ENCODE assay signal across 8 cellular contexts in the genomic region with DNA sequence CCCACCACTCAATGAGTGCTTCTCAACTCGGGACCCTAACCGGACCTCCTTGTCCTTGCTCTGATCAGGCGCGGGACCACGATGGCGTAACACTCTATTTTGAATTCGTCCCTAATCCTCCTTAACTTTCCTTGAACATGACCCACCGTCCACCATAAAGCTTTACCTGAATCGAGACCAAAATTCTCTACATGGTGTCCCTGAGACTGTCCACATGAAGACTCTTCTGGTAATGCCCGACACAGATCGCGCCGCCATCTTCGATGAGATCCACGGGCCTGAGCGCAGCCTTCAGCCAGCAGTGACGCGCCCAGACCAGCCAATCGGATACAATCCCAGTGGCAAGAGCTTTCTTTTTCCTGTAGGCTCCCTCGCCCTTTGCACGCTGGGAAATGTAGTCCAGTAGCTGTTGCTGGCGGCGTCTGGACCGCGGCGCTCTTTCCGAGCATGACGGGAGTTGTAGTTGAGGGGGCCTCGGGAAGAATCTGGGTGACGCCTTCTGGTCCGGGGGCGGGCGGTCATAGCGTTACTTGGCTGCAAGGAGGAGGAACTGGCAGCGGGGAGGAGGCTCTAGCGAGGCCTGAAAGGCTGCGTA. TPM values are rescaled to one million over a fixed set of nuclear protein-coding genes. Genes with fewer than 3 reads are reported as not detected.
A peak's percentile ranks its signal among the peaks of the same experiment; 100 is the strongest.
DNase-seq lines count a peak whose midpoint lies in the region; ATAC-seq and TF ChIP-seq lines count a peak whose summit lies in the region.

A gene (minus strand): TSS at position 284 of the 595 bp plus-strand sequence. CDS start 26 bp downstream, at position 258.
A gene (plus strand): TSS at position 517 of the 595 bp plus-strand sequence. CDS start 306 bp downstream, outside the sequence.

- DNase-seq in BJ (ENCODE audit: low read depth) (peak; percentile 98), NCI-H526 treated with DMSO at 0.1 percent for 48 hours (lab: John Stamatoyannopoulos, UW) (peak; percentile 93), dedifferentiated amniotic fluid mesenchymal stem cell (ENCODE audit: extremely low spot score) (peak; percentile 100), left lobe of liver (ENCODE audit: low spot score) (peak; percentile 99)
- DNase-seq in activated CD4-positive, alpha-beta T cell treated with anti-CD3 and anti-CD28 coated beads, Interleukin-2, amount 10 ng/mL, durations not matched to agents 7 days and 5 days = peak; percentile 98
- peak; percentile 96 for DNase-seq in stimulated activated CD4-positive, alpha-beta T cell treated with anti-CD3 and anti-CD28 coated beads, Interleukin-2, amount 100 ng/mL, for 4 hours (ENCODE audit: low read depth)

- peak; percentile 99 for ATAC-seq in GM19324 (IDR thresholded peaks at IDR 0.05; ENCODE audit: low FRiP score, unreplicated experiment)
- ATAC-seq in HG03469 (IDR thresholded peaks at IDR 0.05; ENCODE audit: unreplicated experiment) = peak; percentile 99
- peak; percentile 94 for ATAC-seq in left lobe of liver

- TF ChIP-seq CTCF in BJ (IDR thresholded peaks at IDR 0.05; ENCODE audit: insufficient read depth, low read depth, low read length) = no peak

- H3K27me3 Mint-ChIP-seq in activated CD4-positive, alpha-beta T cell treated with anti-CD3 and anti-CD28 coated beads, Interleukin-2, amount 10 ng/mL, durations not matched to agents 7 days and 5 days = no peaks in the 10 kb centered on the region

- peak within 1 kb of the TSS; percentile 68 for H3K4me3 ChIP-seq in BJ (ENCODE audit: low read depth, low read length)

- POLR2A ChIA-PET in BJ (lab: Charles Lee) = no interaction called here
- POLR2A ChIA-PET in activated CD4-positive, alpha-beta T cell treated with anti-CD3 and anti-CD28 coated beads, Interleukin-2, amount 10 ng/mL, durations not matched to agents 7 days and 5 days (lab: Charles Lee) = no interaction called here

- peak within 1 kb of the TSS; percentile 99 for H3K27ac Mint-ChIP-seq in activated CD4-positive, alpha-beta T cell treated with anti-CD3 and anti-CD28 coated beads, Interleukin-2, amount 10 ng/mL, durations not matched to agents 7 days and 5 days

- CTCF ChIA-PET in BJ (lab: Yijun Ruan, JAX) = interaction anchor here (0.6 to 4.4 kb wide), 2 partner anchors 10 to 1017 kb away, joined by 3 to 19 read pairs; no protein-coding TSS in a partner anchor
- CTCF ChIA-PET in activated CD4-positive, alpha-beta T cell treated with anti-CD3 and anti-CD28 coated beads, Interleukin-2, amount 10 ng/mL, durations not matched to agents 7 days and 5 days (lab: Charles Lee) = interaction anchor here (1.0 to 1.9 kb wide), 2 partner anchors 10 to 84 kb away, joined by 4 to 6 read pairs; no protein-coding TSS in a partner anchor

- H3K36me3 ChIP-seq in BJ (ENCODE audit: control insufficient read depth, insufficient read depth, low read length) = peaks cover 8% of the 10 kb centered on the region; the same call in 1 of the 2 replicates

- H3K36me3 Mint-ChIP-seq in activated CD4-positive, alpha-beta T cell treated with anti-CD3 and anti-CD28 coated beads, Interleukin-2, amount 10 ng/mL, durations not matched to agents 7 days and 5 days (ENCODE audit: low read depth) = peaks cover 70% of the 10 kb centered on the region

- no peaks in the 10 kb centered on the region for H3K27me3 ChIP-seq in BJ (ENCODE audit: control insufficient read depth, insufficient read depth, low read length)

- H3K4me1 Mint-ChIP-seq in activated CD4-positive, alpha-beta T cell treated with anti-CD3 and anti-CD28 coated beads, Interleukin-2, amount 10 ng/mL, durations not matched to agents 7 days and 5 days = peaks cover 50% of the 10 kb centered on the region

- peaks cover 19% of the 10 kb centered on the region for H3K9me3 Mint-ChIP-seq in activated CD4-positive, alpha-beta T cell treated with anti-CD3 and anti-CD28 coated beads, Interleukin-2, amount 10 ng/mL, durations not matched to agents 7 days and 5 days

- peak within 1 kb of the TSS; percentile 97 for H3K4me3 Mint-ChIP-seq in activated CD4-positive, alpha-beta T cell treated with anti-CD3 and anti-CD28 coated beads, Interleukin-2, amount 10 ng/mL, durations not matched to agents 7 days and 5 days

RNA-seq across cellular contexts. Expression of the first gene that starts in this region (rescaled TPM):
- 3.9 and 12.3 TPM in 2 replicates for polyA plus RNA-seq in BJ (2011; rRNA removed)
- 0.52 and 0.62 TPM in 2 replicates for polyA minus RNA-seq in BJ (2011; rRNA and poly(A)+ RNA removed)
- total RNA-seq in activated CD4-positive, alpha-beta T cell treated with anti-CD3 and anti-CD28 coated beads, Interleukin-2, amount 10 ng/mL, durations not matched to agents 7 days and 5 days = 10 to 100 TPM; 10.2 to 11.7 TPM
- total RNA-seq in left lobe of liver = 5.1 TPM

RNA-seq across cellular contexts. Expression of the second gene that starts in this region (rescaled TPM):
- polyA plus RNA-seq in BJ (2011; rRNA removed) = 3.1 and 7.5 TPM in 2 replicates
- 5.0 and 5.4 TPM in 2 replicates for polyA minus RNA-seq in BJ (2011; rRNA and poly(A)+ RNA removed)
- 10 to 100 TPM; 11.4 to 12.9 TPM for total RNA-seq in activated CD4-positive, alpha-beta T cell treated with anti-CD3 and anti-CD28 coated beads, Interleukin-2, amount 10 ng/mL, durations not matched to agents 7 days and 5 days
- total RNA-seq in left lobe of liver = 8.3 TPM

Comparison
In these comparisons a context has a peak if more than half of its experiments do, and no peak if none do; other contexts are left out.
1. Peak in every context shown above with its lines: DNase-seq, ATAC-seq and H3K4me3 ChIP-seq.